ENCODE assay signal across 1 cellular context in genomic region chr19:4636151-4636717, GRCh38.
TF ChIP-seq lines count a peak whose summit lies in the region.

No MANE protein-coding gene starts in this region.

TF ChIP-seq in WTC11, 78 proteins besides CTCF, POLR2A, EP300 and RAD21 (continued from another document):
- TF ChIP-seq AFF4 (CRISPR knock-in tag; IDR thresholded peaks at IDR 0.05; ENCODE audit: borderline replicate concordance) (no peak), ATF6 (CRISPR knock-in tag; IDR thresholded peaks at IDR 0.05) (no peak), CREM (CRISPR knock-in tag; IDR thresholded peaks at IDR 0.05) (0 out of 2 replicates have a peak, but pooled peaks have one; percentile 33), TEAD4 (CRISPR knock-in tag; IDR thresholded peaks at IDR 0.05) (no peak), HMGXB4 (CRISPR knock-in tag; IDR thresholded peaks at IDR 0.05) (peak; percentile 78)
